19 cellular contexts compared by ENCODE assay signal in the genomic region with DNA sequence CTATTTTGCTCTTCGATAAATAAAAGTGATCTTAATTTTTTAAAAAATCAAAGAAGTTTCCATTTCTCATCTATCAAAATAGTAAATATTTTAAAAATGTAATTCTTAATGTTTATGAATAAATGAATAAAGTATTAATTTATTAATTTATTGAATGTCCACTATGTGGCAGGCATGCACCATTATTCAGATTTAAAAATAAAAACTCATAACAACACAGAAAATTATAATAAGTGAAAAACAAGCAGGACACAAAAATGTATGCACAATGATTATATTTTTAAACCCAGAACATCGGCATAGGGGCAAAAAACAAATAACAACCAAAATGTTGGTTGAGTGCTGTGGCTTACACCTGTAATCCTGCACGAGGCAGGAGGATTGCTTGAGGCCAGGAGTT. TPM values are rescaled to one million over a fixed set of nuclear protein-coding genes. Genes with fewer than 3 reads are reported as not detected.
DNase-seq lines count a peak whose midpoint lies in the region; ATAC-seq and TF ChIP-seq lines count a peak whose summit lies in the region.
"Had no signal": no experiment of that assay in that cellular context is flagged by ENCODE, and none has a peak within 500 bp of the region (broad histone marks: within the 10 kb centered on the region; RNA-seq: fewer than 3 reads in every experiment).

No MANE protein-coding gene starts in this region.

- no peaks in the 10 kb centered on the region for H3K27me3 ChIP-seq in RWPE2 (ENCODE audit: insufficient read depth, poor library complexity, severe bottlenecking)
- H3K27me3 ChIP-seq: esophagus squamous epithelium had no signal

- peak; percentile 7 for DNase-seq in GM03348 (ENCODE audit: low spot score)
- no peak for DNase-seq in RWPE2 (ENCODE audit: low spot score)
- peak; percentile 44 for DNase-seq in fibroblast of the aortic adventitia (ENCODE audit: low read depth)
- DNase-seq in NCI-H446 (lab: John Stamatoyannopoulos, UW), result no peak
- no peak for DNase-seq in NCI-H345 (lab: John Stamatoyannopoulos, UW)
- no peak for DNase-seq in NCI-H345 treated with DMSO at 0.1 percent for 48 hours (lab: John Stamatoyannopoulos, UW; ENCODE audit: unreplicated experiment)
- DNase-seq: activated CD8-positive, alpha-beta memory T cell treated with anti-CD3 and anti-CD28 coated beads for 24 hours; esophagus squamous epithelium; GDM1; hippocampal formation; mucosa of descending colon; NCI-H1092; NCI-H2107; NCI-H748 treated with DMSO at 0.1 percent for 48 hours; T-cell had no signal

- ATAC-seq in RWPE2 (ENCODE audit: low read depth) (no peak), GM18502 (IDR thresholded peaks at IDR 0.05; ENCODE audit: poor library complexity, unreplicated experiment) (no peak)
- ATAC-seq: K562, mucosa of descending colon, sciatic nerve, T-cell had no signal

- H3K9me3 ChIP-seq in RWPE2 (ENCODE audit: severe bottlenecking), result no peaks in the 10 kb centered on the region
- H3K9me3 ChIP-seq: esophagus squamous epithelium, mucosa of descending colon had no signal

- H3K27ac ChIP-seq in 22Rv1, result no peak overlapping the region
- no peak overlapping the region for H3K27ac ChIP-seq in RWPE2 (ENCODE audit: poor library complexity, severe bottlenecking)
- H3K27ac ChIP-seq: esophagus squamous epithelium had no signal

- H3K36me3 ChIP-seq in RWPE2 (ENCODE audit: low read depth), result no peaks in the 10 kb centered on the region
- H3K36me3 ChIP-seq: esophagus squamous epithelium had no signal

- H3K4me3 ChIP-seq in RWPE2 (ENCODE audit: severe bottlenecking) (no peak overlapping the region), fibroblast of the aortic adventitia (ENCODE audit: low read depth, low read length) (no peak overlapping the region)
- H3K4me3 ChIP-seq: esophagus squamous epithelium, K562, mucosa of descending colon had no signal

- TF ChIP-seq CTCF in 22Rv1 (IDR thresholded peaks at IDR 0.05) (peak; percentile 47), RWPE2 (IDR thresholded peaks at IDR 0.05; ENCODE audit: poor library complexity, severe bottlenecking) (peak; percentile 80), fibroblast of the aortic adventitia (IDR thresholded peaks at IDR 0.05; ENCODE audit: insufficient read depth, low read length) (no peak)

- H3K4me1 ChIP-seq in RWPE2 (ENCODE audit: insufficient read depth, poor library complexity, severe bottlenecking), result peaks cover 24% of the 10 kb centered on the region

RNA-seq across cellular contexts. Expression of a gene that starts 5.3 kb away (rescaled TPM):
- 69.7 and 81.9 TPM in 2 replicates for total RNA-seq in fibroblast of the aortic adventitia (ENCODE audit: low replicate concordance)

Comparison
In these comparisons a context has a peak if more than half of its experiments do, and no peak if none do; other contexts are left out.
1. DNase-seq: peak in GM03348 (single experiment) and fibroblast of the aortic adventitia (single experiment); none in RWPE2 (single experiment), NCI-H446 (0 of 2), NCI-H345 (single experiment) and NCI-H345 treated with DMSO at 0.1 percent for 48 hours (single experiment).